ENCODE assay signal across 7 cellular contexts in genomic region chr21:37582613-37583012, GRCh38.
DNase-seq lines count a peak whose midpoint lies in the region; ATAC-seq and TF ChIP-seq lines count a peak whose summit lies in the region.

No MANE protein-coding gene starts in this region.

- H3K27me3 ChIP-seq in right cardiac atrium (ENCODE audit: control insufficient read depth, insufficient read depth) (no peaks in the 10 kb centered on the region), thyroid gland (no peaks in the 10 kb centered on the region)

- WGBS in right cardiac atrium, result 48% methylated on average over 5 of the region's 5 CpGs
- 32 to 39% methylated on average over 5 of the region's 5 CpGs for WGBS in thyroid gland, 2 donors

- no peak overlapping the region for H3K4me3 ChIP-seq in WI38 (ENCODE audit: low read depth, low read length)
- no peak overlapping the region for H3K4me3 ChIP-seq in right cardiac atrium (ENCODE audit: low read length)
- no peak overlapping the region for H3K4me3 ChIP-seq in thyroid gland (replicated peaks in 1 of 3)

- peak; percentile 63 for TF ChIP-seq CTCF in WI38 (IDR thresholded peaks at IDR 0.05; ENCODE audit: low read depth, low read length)
- peak in 5 of 6 experiments; percentile 40 to 70 (median 58) for TF ChIP-seq CTCF in thyroid gland (IDR thresholded peaks at IDR 0.05)

- DNase-seq in GM03348 (ENCODE audit: low spot score) (peak; percentile 74), KG1 (lab: John Stamatoyannopoulos, UW) (peak; percentile 1), right cardiac atrium (no peak), thyroid gland (peak; percentile 43 to 47)
- DNase-seq in NK-92 treated with Interleukin-12 subunit alpha and Interleukin-12 subunit beta, amount 100 ng/mL, for 24 hours (lab: John Stamatoyannopoulos, UW), result no peak

- H3K9me3 ChIP-seq in right cardiac atrium (ENCODE audit: control insufficient read depth, low read length) (no peaks in the 10 kb centered on the region), thyroid gland (no peaks in the 10 kb centered on the region)

- intact Hi-C loops in right cardiac atrium (cut with DNase I), result no loop called here
- intact Hi-C loops in thyroid gland (cut with DNase I), result no loop called here

- no peak for TF ChIP-seq POLR2A in thyroid gland (IDR thresholded peaks at IDR 0.05)

- no peak overlapping the region for H3K27ac ChIP-seq in right cardiac atrium (ENCODE audit: low read length)
- H3K27ac ChIP-seq in thyroid gland, result no peak overlapping the region

- H3K36me3 ChIP-seq in thyroid gland, result no peaks in the 10 kb centered on the region

- peak; percentile 48 to 57 for ATAC-seq in right cardiac atrium
- ATAC-seq in HG02885 (IDR thresholded peaks at IDR 0.05; ENCODE audit: poor library complexity, unreplicated experiment), result no peak

- no peaks in the 10 kb centered on the region for H3K4me1 ChIP-seq in right cardiac atrium (ENCODE audit: control insufficient read depth, insufficient read depth, low read length)
- H3K4me1 ChIP-seq in thyroid gland, result no peaks in the 10 kb centered on the region

Comparison
In these comparisons a context has a peak if more than half of its experiments do, and no peak if none do; other contexts are left out.
1. DNase-seq: peak in GM03348 (single experiment), KG1 (single experiment) and thyroid gland (2 of 2); none in right cardiac atrium (0 of 3) and NK-92 treated with Interleukin-12 subunit alpha and Interleukin-12 subunit beta, amount 100 ng/mL, for 24 hours (single experiment).